19 cellular contexts compared by ENCODE assay signal in genomic region chrX:136738049-136738729, GRCh38. TPM values are rescaled to one million over a fixed set of nuclear protein-coding genes. Genes with fewer than 3 reads are reported as not detected.
DNase-seq lines count a peak whose midpoint lies in the region; ATAC-seq lines count a peak whose summit lies in the region.
"Had no signal": no experiment of that assay in that cellular context is flagged by ENCODE, and none has a peak within 500 bp of the region (broad histone marks: within the 10 kb centered on the region; RNA-seq: fewer than 3 reads in every experiment).

No MANE protein-coding gene starts in this region.

- H3K36me3 Mint-ChIP-seq in T-helper 1 cell treated with Interleukin-12 subunit alpha and Interleukin-12 subunit beta and Interleukin-4 antibody, amounts not matched to agents 30 μg/mL and 1 μg/mL, for 36 hours (ENCODE audit: low read depth): peaks cover 41% of the 10 kb centered on the region
- peaks cover 0 to 20% of the 10 kb centered on the region in 2 donors for H3K36me3 Mint-ChIP-seq in activated naive CD4-positive, alpha-beta T cell treated with anti-CD3 and anti-CD28 coated beads, Interleukin-2, amount 50 U/mL, for 72 hours
- H3K36me3 Mint-ChIP-seq in activated T-helper 2 cell treated with anti-CD3 and anti-CD28 coated beads, Interferon-gamma antibody, Interleukin-2, Interleukin-4, amounts not matched to agents 10 μg/mL and 5 μg/mL and 100 μg/mL, durations not matched to agents 14 hours and 24 hours and 36 hours (ENCODE audit: low read depth): peaks cover 60% of the 10 kb centered on the region

- no peaks in the 10 kb centered on the region for H3K79me1 ChIP-seq in trophoblast cell (ENCODE audit: low read length)

- H2AK5ac ChIP-seq in trophoblast cell (ENCODE audit: low read length): no peak overlapping the region

- H3K27me3 Mint-ChIP-seq in T-helper 1 cell treated with Interleukin-12 subunit alpha and Interleukin-12 subunit beta and Interleukin-4 antibody, amounts not matched to agents 30 μg/mL and 1 μg/mL, for 36 hours (ENCODE audit: low read depth): no peaks in the 10 kb centered on the region
- H3K27me3 Mint-ChIP-seq in activated T-helper 2 cell treated with anti-CD3 and anti-CD28 coated beads, Interferon-gamma antibody, Interleukin-2, Interleukin-4, amounts not matched to agents 10 μg/mL and 5 μg/mL and 100 μg/mL, durations not matched to agents 14 hours and 24 hours and 36 hours (ENCODE audit: low read depth): no peaks in the 10 kb centered on the region

- no peak overlapping the region for H3K4ac ChIP-seq in trophoblast cell (ENCODE audit: low read depth, low read length)

- H2BK12ac ChIP-seq in trophoblast cell (ENCODE audit: low read length): no peak overlapping the region

- H3K27me3 ChIP-seq in trophoblast cell (ENCODE audit: insufficient read depth, low read length): no peaks in the 10 kb centered on the region
- H3K27me3 ChIP-seq: MG63 had no signal

- no peak overlapping the region for H3K23ac ChIP-seq in trophoblast cell (ENCODE audit: low read length)

- H3K9ac ChIP-seq in trophoblast cell (ENCODE audit: low read length): no peak overlapping the region
- H3K9ac ChIP-seq: BLaER1 treated with 17β-estradiol and CSF1 and Interleukin-3, amounts not matched to agents 10 nM and 100 nM had no signal

- H3K9me3 Mint-ChIP-seq in T-helper 1 cell treated with Interleukin-12 subunit alpha and Interleukin-12 subunit beta and Interleukin-4 antibody, amounts not matched to agents 30 μg/mL and 1 μg/mL, for 36 hours: no peaks in the 10 kb centered on the region
- no peaks in the 10 kb centered on the region for H3K9me3 Mint-ChIP-seq in activated naive CD4-positive, alpha-beta T cell treated with anti-CD3 and anti-CD28 coated beads, Interleukin-2, amount 50 U/mL, for 72 hours
- H3K9me3 Mint-ChIP-seq in activated T-helper 2 cell treated with anti-CD3 and anti-CD28 coated beads, Interferon-gamma antibody, Interleukin-2, Interleukin-4, amounts not matched to agents 10 μg/mL and 5 μg/mL and 100 μg/mL, durations not matched to agents 14 hours and 24 hours and 36 hours: no peaks in the 10 kb centered on the region

- no CpG with 5 or more reads among the region's 4 CpGs for WGBS in trophoblast cell (ENCODE audit: extremely low coverage, insufficient coverage, insufficient read length)

- no peak overlapping the region for H3K27ac ChIP-seq in trophoblast cell (ENCODE audit: low read depth, low read length)
- H3K27ac ChIP-seq: 22Rv1 had no signal

- DNase-seq in T-helper 1 cell (no peak), trophoblast cell (no peak), DMS 273 (lab: John Stamatoyannopoulos, UW; ENCODE audit: unreplicated experiment) (no peak)
- no peak for DNase-seq in activated naive CD4-positive, alpha-beta T cell treated with anti-CD3 and anti-CD28 coated beads, Interleukin-2, amount 50 U/mL, for 72 hours (ENCODE audit: low spot score in 2 of 2)
- DNase-seq in activated naive CD4-positive, alpha-beta T cell (lab: John Stamatoyannopoulos, UW): no peak
- DNase-seq in activated T-helper 2 cell treated with anti-CD3 and anti-CD28 coated beads, Interferon-gamma antibody, Interleukin-2, Interleukin-4, amounts not matched to agents 10 μg/mL and 5 μg/mL and 100 μg/mL, durations not matched to agents 14 hours and 24 hours and 36 hours (ENCODE audit: low spot score): no peak
- DNase-seq: ACHN, EL, GF-D8, MG63, NCI-H1417, NCI-H1694 treated with DMSO at 0.1 percent for 48 hours, NCI-H446 treated with DMSO at 0.1 percent for 48 hours, NCI-H526 treated with DMSO at 0.1 percent for 48 hours had no signal

- no peak overlapping the region for H3K4me3 Mint-ChIP-seq in T-helper 1 cell treated with Interleukin-12 subunit alpha and Interleukin-12 subunit beta and Interleukin-4 antibody, amounts not matched to agents 30 μg/mL and 1 μg/mL, for 36 hours
- H3K4me3 Mint-ChIP-seq in activated T-helper 2 cell treated with anti-CD3 and anti-CD28 coated beads, Interferon-gamma antibody, Interleukin-2, Interleukin-4, amounts not matched to agents 10 μg/mL and 5 μg/mL and 100 μg/mL, durations not matched to agents 14 hours and 24 hours and 36 hours (ENCODE audit: low read depth): no peak overlapping the region

- peaks cover 4 to 5% of the 10 kb centered on the region in 2 experiments for H3K4me1 ChIP-seq in trophoblast cell (ENCODE audit: control insufficient read depth in 1 of 2, insufficient read depth in 2 of 2, low read length in 2 of 2)

- no peak overlapping the region for H3K4me3 ChIP-seq in trophoblast cell (ENCODE audit: low read depth, low read length)
- H3K4me3 ChIP-seq: BLaER1 treated with 17β-estradiol and CSF1 and Interleukin-3, amounts not matched to agents 10 nM and 100 nM; MG63 had no signal

- H4K8ac ChIP-seq in trophoblast cell (ENCODE audit: low read depth, low read length): no peak overlapping the region

- H3K36me3 ChIP-seq in trophoblast cell (ENCODE audit: control insufficient read depth in 1 of 2, insufficient read depth in 2 of 2, low read length in 2 of 2): no peaks in the 10 kb centered on the region
- H3K36me3 ChIP-seq: MG63 had no signal

- intact Hi-C loops in activated T-helper 2 cell treated with anti-CD3 and anti-CD28 coated beads, Interferon-gamma antibody, Interleukin-2, Interleukin-4, amounts not matched to agents 10 μg/mL and 5 μg/mL and 100 μg/mL, durations not matched to agents 14 hours and 24 hours and 36 hours (cut with micrococcal nuclease): no loop called here

- H4K91ac ChIP-seq in trophoblast cell (ENCODE audit: low read depth, low read length): peak overlapping the region; percentile 1

- H2BK120ac ChIP-seq in trophoblast cell (ENCODE audit: insufficient read depth, low read length, poor library complexity): no peak overlapping the region

- no peak overlapping the region for H3K14ac ChIP-seq in trophoblast cell (ENCODE audit: low read length)

- no peak overlapping the region for H3K4me2 ChIP-seq in trophoblast cell (ENCODE audit: low read length)
- H3K4me2 ChIP-seq: BLaER1 treated with 17β-estradiol and CSF1 and Interleukin-3, amounts not matched to agents 10 nM and 100 nM had no signal

- H2BK5ac ChIP-seq in trophoblast cell (ENCODE audit: low read depth, low read length, poor library complexity): no peak overlapping the region

- no peak overlapping the region for H3K18ac ChIP-seq in trophoblast cell (ENCODE audit: low read length)

- peak overlapping the region; percentile 24 for H3K27ac Mint-ChIP-seq in T-helper 1 cell treated with Interleukin-12 subunit alpha and Interleukin-12 subunit beta and Interleukin-4 antibody, amounts not matched to agents 30 μg/mL and 1 μg/mL, for 36 hours
- H3K27ac Mint-ChIP-seq in activated naive CD4-positive, alpha-beta T cell treated with anti-CD3 and anti-CD28 coated beads, Interleukin-2, amount 50 U/mL, for 72 hours: peak overlapping the region; percentile 15 to 74
- H3K27ac Mint-ChIP-seq in activated T-helper 2 cell treated with anti-CD3 and anti-CD28 coated beads, Interferon-gamma antibody, Interleukin-2, Interleukin-4, amounts not matched to agents 10 μg/mL and 5 μg/mL and 100 μg/mL, durations not matched to agents 14 hours and 24 hours and 36 hours: peak overlapping the region; percentile 34

- no peaks in the 10 kb centered on the region for H3K9me3 ChIP-seq in trophoblast cell (ENCODE audit: insufficient read depth, low read depth, low read length)
- H3K9me3 ChIP-seq: BLaER1 treated with 17β-estradiol and CSF1 and Interleukin-3, amounts not matched to agents 10 nM and 100 nM; MG63 had no signal

- peaks cover 24% of the 10 kb centered on the region for H3K4me1 Mint-ChIP-seq in T-helper 1 cell treated with Interleukin-12 subunit alpha and Interleukin-12 subunit beta and Interleukin-4 antibody, amounts not matched to agents 30 μg/mL and 1 μg/mL, for 36 hours (ENCODE audit: low read depth)
- peaks cover 44% of the 10 kb centered on the region for H3K4me1 Mint-ChIP-seq in activated T-helper 2 cell treated with anti-CD3 and anti-CD28 coated beads, Interferon-gamma antibody, Interleukin-2, Interleukin-4, amounts not matched to agents 10 μg/mL and 5 μg/mL and 100 μg/mL, durations not matched to agents 14 hours and 24 hours and 36 hours (ENCODE audit: low read depth)

- no peak overlapping the region for H2AFZ ChIP-seq in trophoblast cell (ENCODE audit: insufficient read depth, low read length, poor library complexity)

- peak in 1 of 2 donors; percentile 73 for ATAC-seq in activated naive CD4-positive, alpha-beta T cell treated with anti-CD3 and anti-CD28 coated beads, Interleukin-2, amount 50 U/mL, for 72 hours
- ATAC-seq in HG02973 (IDR thresholded peaks at IDR 0.05; ENCODE audit: unreplicated experiment): no peak
- ATAC-seq: Right ventricle myocardium inferior had no signal

- H3K79me2 ChIP-seq in trophoblast cell (ENCODE audit: control insufficient read depth, insufficient read depth, low read length, poor library complexity): no peaks in the 10 kb centered on the region

- H4K12ac ChIP-seq in trophoblast cell (ENCODE audit: low read depth, low read length): no peak overlapping the region

RNA-seq across cellular contexts. Expression of gene ARHGEF6, which starts 42.5 kb away (rescaled TPM):
- 10 to 100 TPM; 59.5 to 80.3 TPM for total RNA-seq in activated naive CD4-positive, alpha-beta T cell treated with anti-CD3 and anti-CD28 coated beads, Interleukin-2, amount 50 U/mL, for 72 hours
- total RNA-seq in activated T-helper 2 cell treated with anti-CD3 and anti-CD28 coated beads, Interferon-gamma antibody, Interleukin-2, Interleukin-4, amounts not matched to agents 10 μg/mL and 5 μg/mL and 100 μg/mL, durations not matched to agents 14 hours and 24 hours and 36 hours: 77.2 and 77.9 TPM in 2 replicates
- polyA plus RNA-seq in trophoblast cell (2013): 0.44 and 0.46 TPM in 2 replicates
